In genomic region chr1:202908998-202909397, GRCh38 we compare ENCODE assay signal across 35 cellular contexts.
"Had no signal": no experiment of that assay in that cellular context is flagged by ENCODE, and none has a peak within 500 bp of the region (broad histone marks: within the 10 kb centered on the region; RNA-seq: fewer than 3 reads in every experiment).

No MANE protein-coding gene starts in this region.

- H3K4me1 ChIP-seq: adrenal gland, body of pancreas, breast epithelium had no signal

- H3K27ac Mint-ChIP-seq: activated B cell treated with CpG ODN at 0.5 μM for 24 hours; activated CD4-positive, alpha-beta memory T cell treated with anti-CD3 and anti-CD28 coated beads for 36 hours; activated CD4-positive, alpha-beta T cell treated with anti-CD3 and anti-CD28 coated beads, Interleukin-2, amount 10 ng/mL, durations not matched to agents 24 days and 14 days; activated CD8-positive, alpha-beta T cell treated with anti-CD3 and anti-CD28 coated beads for 36 hours; activated naive CD4-positive, alpha-beta T cell treated with anti-CD3 and anti-CD28 coated beads for 36 hours; activated naive CD8-positive, alpha-beta T cell treated with anti-CD3 and anti-CD28 coated beads for 36 hours; activated T-helper 1 cell treated with anti-CD3 and anti-CD28 coated beads, Interleukin-12 subunit alpha, Interleukin-12 subunit beta, Interleukin-2, Interleukin-4 antibody, amounts not matched to agents 30 ng/mL and 10 ng/mL and 1 ng/mL, durations not matched to agents 14 hours and 24 hours and 36 hours; activated T-helper 17 cell treated with anti-CD3 and anti-CD28 coated beads, Interleukin-2, amount 50 U/mL, for 72 hours; T-helper 1 cell treated with Interleukin-12 subunit alpha and Interleukin-12 subunit beta and Interleukin-4 antibody, amounts not matched to agents 30 μg/mL and 1 μg/mL, for 36 hours; T-helper 2 cell treated with Interferon-gamma antibody and Interleukin-4, amounts not matched to agents 5 μg/mL and 100 μg/mL, for 36 hours had no signal

- ATAC-seq: activated CD8-positive, alpha-beta T cell treated with anti-CD3 and anti-CD28 coated beads for 36 hours; activated naive CD4-positive, alpha-beta T cell treated with anti-CD3 and anti-CD28 coated beads, Interleukin-2, amount 50 U/mL, for 72 hours; activated T-cell treated with anti-CD3 and anti-CD28 coated beads, Interleukin-2, amount 50 U/mL, for 4 hours; activated T-cell treated with anti-CD3 and anti-CD28 coated beads, Interleukin-2, amount 50 U/mL, for 72 hours; activated T-helper 17 cell treated with anti-CD3 and anti-CD28 coated beads, Interleukin-2, amount 50 U/mL, for 72 hours; body of pancreas had no signal

- DNase-seq: activated B cell treated with CpG ODN at 0.5 μM for 24 hours; activated CD4-positive, alpha-beta memory T cell treated with anti-CD3 and anti-CD28 coated beads for 36 hours; activated CD4-positive, alpha-beta T cell treated with anti-CD3 and anti-CD28 coated beads for 4 hours; activated CD4-positive, alpha-beta T cell treated with anti-CD3 and anti-CD28 coated beads, Interleukin-2, amount 10 ng/mL, durations not matched to agents 24 days and 14 days; activated CD4-positive, alpha-beta T cell treated with anti-CD3 and anti-CD28 coated beads, Interleukin-2, amount 50 U/mL, for 1 hour; activated CD4-positive, alpha-beta T cell treated with anti-CD3 and anti-CD28 coated beads, Interleukin-2, amount 50 U/mL, for 4 hours; activated CD4-positive, CD25-positive, alpha-beta regulatory T cell treated with anti-CD3 and anti-CD28 coated beads, Interleukin-2, amount 50 U/mL, for 72 hours; activated CD8-positive, alpha-beta memory T cell treated with anti-CD3 and anti-CD28 coated beads, Interleukin-2, amount 50 U/mL, for 4 hours; activated CD8-positive, alpha-beta T cell treated with anti-CD3 and anti-CD28 coated beads for 36 hours; activated effector memory CD4-positive, alpha-beta T cell treated with anti-CD3 and anti-CD28 coated beads, Interleukin-2, amount 50 U/mL, for 16 hours; activated gamma-delta T cell treated with Interleukin-2 at 50 U/mL for 16 hours; activated naive CD4-positive, alpha-beta T cell; activated naive CD4-positive, alpha-beta T cell treated with anti-CD3 and anti-CD28 coated beads for 36 hours; activated naive CD4-positive, alpha-beta T cell treated with anti-CD3 and anti-CD28 coated beads, Interleukin-2, amount 50 U/mL, for 16 hours; activated naive CD8-positive, alpha-beta T cell treated with anti-CD3 and anti-CD28 coated beads for 36 hours; activated T-cell treated with anti-CD3 and anti-CD28 coated beads for 4 hours; activated T-cell treated with anti-CD3 and anti-CD28 coated beads, Interleukin-2, amount 50 U/mL, for 1 hour; activated T-cell treated with anti-CD3 and anti-CD28 coated beads, Interleukin-2, amount 50 U/mL, for 4 hours; activated T-cell treated with anti-CD3 and anti-CD28 coated beads, Interleukin-2, amount 50 U/mL, for 72 hours; adrenal gland; amniotic stem cell; aorta; body of pancreas; brain microvascular endothelial cell; central memory CD4-positive, alpha-beta T cell; T-helper 1 cell; T-helper 2 cell; T-helper 9 cell had no signal

- H3K27me3 ChIP-seq: adrenal gland, body of pancreas, brain microvascular endothelial cell, breast epithelium had no signal

- H3K4me3 Mint-ChIP-seq: activated B cell treated with CpG ODN at 0.5 μM for 24 hours; activated CD4-positive, alpha-beta memory T cell treated with anti-CD3 and anti-CD28 coated beads for 36 hours; activated CD4-positive, alpha-beta T cell treated with anti-CD3 and anti-CD28 coated beads, Interleukin-2, amount 10 ng/mL, durations not matched to agents 24 days and 14 days; activated CD8-positive, alpha-beta T cell treated with anti-CD3 and anti-CD28 coated beads for 36 hours; activated naive CD4-positive, alpha-beta T cell treated with anti-CD3 and anti-CD28 coated beads for 36 hours; activated naive CD8-positive, alpha-beta T cell treated with anti-CD3 and anti-CD28 coated beads for 36 hours; activated T-cell treated with anti-CD3 and anti-CD28 coated beads, Interleukin-2, amount 50 U/mL, for 4 hours; activated T-cell treated with anti-CD3 and anti-CD28 coated beads, Interleukin-2, amount 50 U/mL, for 72 hours; activated T-helper 1 cell treated with anti-CD3 and anti-CD28 coated beads, Interleukin-12 subunit alpha, Interleukin-12 subunit beta, Interleukin-2, Interleukin-4 antibody, amounts not matched to agents 30 ng/mL and 10 ng/mL and 1 ng/mL, durations not matched to agents 14 hours and 24 hours and 36 hours; activated T-helper 17 cell treated with anti-CD3 and anti-CD28 coated beads, Interleukin-2, amount 50 U/mL, for 72 hours; T-helper 1 cell treated with Interleukin-12 subunit alpha and Interleukin-12 subunit beta and Interleukin-4 antibody, amounts not matched to agents 30 μg/mL and 1 μg/mL, for 36 hours; T-helper 2 cell treated with Interferon-gamma antibody and Interleukin-4, amounts not matched to agents 5 μg/mL and 100 μg/mL, for 36 hours had no signal

- H3K9me3 ChIP-seq: adrenal gland, body of pancreas, breast epithelium had no signal

- H3K27me3 Mint-ChIP-seq: activated B cell treated with CpG ODN at 0.5 μM for 24 hours; activated CD4-positive, alpha-beta memory T cell treated with anti-CD3 and anti-CD28 coated beads for 36 hours; activated CD4-positive, alpha-beta T cell treated with anti-CD3 and anti-CD28 coated beads, Interleukin-2, amount 10 ng/mL, durations not matched to agents 24 days and 14 days; activated CD8-positive, alpha-beta T cell treated with anti-CD3 and anti-CD28 coated beads for 36 hours; activated naive CD8-positive, alpha-beta T cell treated with anti-CD3 and anti-CD28 coated beads for 36 hours; activated T-helper 17 cell treated with anti-CD3 and anti-CD28 coated beads, Interleukin-2, amount 50 U/mL, for 72 hours had no signal

- H3K4me3 ChIP-seq: adrenal gland, body of pancreas, breast epithelium had no signal

- H3K9me3 Mint-ChIP-seq: activated B cell treated with CpG ODN at 0.5 μM for 24 hours; activated CD4-positive, alpha-beta memory T cell treated with anti-CD3 and anti-CD28 coated beads for 36 hours; activated CD4-positive, alpha-beta T cell treated with anti-CD3 and anti-CD28 coated beads, Interleukin-2, amount 10 ng/mL, durations not matched to agents 24 days and 14 days; activated CD8-positive, alpha-beta T cell treated with anti-CD3 and anti-CD28 coated beads for 36 hours; activated naive CD4-positive, alpha-beta T cell treated with anti-CD3 and anti-CD28 coated beads for 36 hours; activated naive CD4-positive, alpha-beta T cell treated with anti-CD3 and anti-CD28 coated beads, Interleukin-2, amount 50 U/mL, for 72 hours; activated naive CD8-positive, alpha-beta T cell treated with anti-CD3 and anti-CD28 coated beads for 36 hours; activated T-cell treated with anti-CD3 and anti-CD28 coated beads, Interleukin-2, amount 50 U/mL, for 4 hours; activated T-cell treated with anti-CD3 and anti-CD28 coated beads, Interleukin-2, amount 50 U/mL, for 72 hours; activated T-helper 1 cell treated with anti-CD3 and anti-CD28 coated beads, Interleukin-12 subunit alpha, Interleukin-12 subunit beta, Interleukin-2, Interleukin-4 antibody, amounts not matched to agents 30 ng/mL and 10 ng/mL and 1 ng/mL, durations not matched to agents 14 hours and 24 hours and 36 hours; activated T-helper 17 cell treated with anti-CD3 and anti-CD28 coated beads, Interleukin-2, amount 50 U/mL, for 72 hours; T-helper 1 cell treated with Interleukin-12 subunit alpha and Interleukin-12 subunit beta and Interleukin-4 antibody, amounts not matched to agents 30 μg/mL and 1 μg/mL, for 36 hours; T-helper 2 cell treated with Interferon-gamma antibody and Interleukin-4, amounts not matched to agents 5 μg/mL and 100 μg/mL, for 36 hours had no signal

- H3K36me3 ChIP-seq: breast epithelium had no signal

- H3K27ac ChIP-seq: adrenal gland, body of pancreas, brain microvascular endothelial cell, breast epithelium, VCaP had no signal

- H3K4me1 Mint-ChIP-seq: activated B cell treated with CpG ODN at 0.5 μM for 24 hours had no signal
